Comparison of ENCODE assay signal across 10 cellular contexts in genomic region chr6:11459002-11459658, GRCh38.
A peak's percentile ranks its signal among the peaks of the same experiment; 100 is the strongest.
DNase-seq lines count a peak whose midpoint lies in the region; ATAC-seq, FAIRE-seq and TF ChIP-seq lines count a peak whose summit lies in the region.
"Had no signal": no experiment of that assay in that cellular context is flagged by ENCODE, and none has a peak within 500 bp of the region (broad histone marks: within the 10 kb centered on the region; RNA-seq: fewer than 3 reads in every experiment).

No MANE protein-coding gene starts in this region.

- peak; percentile 62 for ATAC-seq in HG02938 (IDR thresholded peaks at IDR 0.05; ENCODE audit: unreplicated experiment)
- ATAC-seq in left lung: no peak
- ATAC-seq in SK-N-SH treated with all-trans-retinoic acid at 6 μM for 48 hours: no peak
- ATAC-seq in left cardiac atrium: no peak
- no peak for ATAC-seq in HG03025 (IDR thresholded peaks at IDR 0.05; ENCODE audit: low FRiP score, unreplicated experiment)

- peak overlapping the region; percentile 50 for H3K9ac ChIP-seq in SU-DHL-6 (ENCODE audit: low read length)

- H3F3A ChIP-seq in SU-DHL-6 (ENCODE audit: insufficient read depth): peaks cover 42% of the 10 kb centered on the region

- H3K9me3 ChIP-seq in SU-DHL-6 (ENCODE audit: insufficient read depth, low read length): no peaks in the 10 kb centered on the region
- H3K9me3 ChIP-seq in left lung: peaks cover 0 to 4% of the 10 kb centered on the region in 2 donors

- H3K27ac ChIP-seq in SU-DHL-6 (ENCODE audit: low read depth, low read length) (peak overlapping the region; percentile 94), left lung (peak overlapping the region in 1 of 2 donors; percentile 49)

- H3K79me2 ChIP-seq in SU-DHL-6 (ENCODE audit: insufficient read depth, low read length): no peaks in the 10 kb centered on the region

- peak; percentile 82 for FAIRE-seq in GM12891 (lab: Jason Lieb, UNC)
- FAIRE-seq in GM19239 (lab: Jason Lieb, UNC): peak; percentile 95
- FAIRE-seq: G401.6, urothelium cell line had no signal

- intact Hi-C loops in left lung (cut with DNase I) (no loop called here), left cardiac atrium (cut with DNase I) (no loop called here)

- no peak for TF ChIP-seq CTCF in SU-DHL-6 (IDR thresholded peaks at IDR 0.05; ENCODE audit: insufficient read depth, low read length, poor library complexity, severe bottlenecking)
- no peak for TF ChIP-seq CTCF in left lung (IDR thresholded peaks at IDR 0.05)

- peak overlapping the region; percentile 1 for H3K4me3 ChIP-seq in SU-DHL-6 (ENCODE audit: insufficient read depth, low read length, poor library complexity, severe bottlenecking)
- H3K4me3 ChIP-seq in left lung: no peak overlapping the region

- H2AFZ ChIP-seq in SU-DHL-6 (ENCODE audit: low read depth, low read length, severe bottlenecking): no peak overlapping the region

- 0 out of 2 replicates have a peak, but pooled peaks have one; percentile 39 for TF ChIP-seq POLR2A in GM12891 (IDR thresholded peaks at IDR 0.05; ENCODE audit: low read depth, low read length)

- DNase-seq in GM12891 (ENCODE audit: insufficient read length, low spot score) (no peak), GM19239 (ENCODE audit: insufficient read length, low spot score) (no peak), left lung (no peak), left cardiac atrium (no peak)

- H3K4me2 ChIP-seq in SU-DHL-6 (ENCODE audit: low read depth, low read length, poor library complexity, severe bottlenecking): peak overlapping the region; percentile 85

- H3K36me3 ChIP-seq in SU-DHL-6 (ENCODE audit: low read length) (no peaks in the 10 kb centered on the region), left lung (no peaks in the 10 kb centered on the region)

- H3K27me3 ChIP-seq in SU-DHL-6 (ENCODE audit: low read length) (no peaks in the 10 kb centered on the region), left lung (no peaks in the 10 kb centered on the region)

- no peaks in the 10 kb centered on the region for H4K20me1 ChIP-seq in SU-DHL-6 (ENCODE audit: low read depth, low read length)

- H3K9me2 ChIP-seq in SU-DHL-6 (replicated peaks; ENCODE audit: insufficient read depth, low read length): no peaks in the 10 kb centered on the region

- H3K4me1 ChIP-seq in left lung: peaks cover 0 to 39% of the 10 kb centered on the region in 2 donors

TF ChIP-seq in GM12891, 5 proteins besides CTCF, POLR2A, EP300 and RAD21:
- TF ChIP-seq PAX5 (IDR thresholded peaks at IDR 0.05; ENCODE audit: insufficient read depth, low read length, severe bottlenecking): peak; percentile 78
- TF ChIP-seq POU2F2 (IDR thresholded peaks at IDR 0.05; ENCODE audit: low read depth, low read length): peak; percentile 54; the same call in 1 of the 2 replicates
- TF ChIP-seq POLR2AphosphoS5 (IDR thresholded peaks at IDR 0.05; ENCODE audit: low read depth, low read length): 0 out of 2 replicates have a peak, but pooled peaks have one; percentile 22
- TF ChIP-seq TAF1 (IDR thresholded peaks at IDR 0.05; ENCODE audit: low read depth, low read length): no peak
- TF ChIP-seq SPI1 (IDR thresholded peaks at IDR 0.05; ENCODE audit: low read depth, low read length): peak; percentile 86

TF ChIP-seq in SK-N-SH treated with all-trans-retinoic acid at 6 μM for 48 hours, 23 proteins besides CTCF, POLR2A, EP300 and RAD21:
- TF ChIP-seq ZC3H10 (CRISPR knock-in tag; IDR thresholded peaks at IDR 0.05): no peak
- TF ChIP-seq GLIS3 (CRISPR knock-in tag; IDR thresholded peaks at IDR 0.05): no peak
- no peak for TF ChIP-seq ZFP3 (CRISPR knock-in tag; IDR thresholded peaks at IDR 0.05)
- TF ChIP-seq ISL1 (CRISPR knock-in tag; IDR thresholded peaks at IDR 0.05): no peak
- TF ChIP-seq CSDC2 (CRISPR knock-in tag; IDR thresholded peaks at IDR 0.05): no peak
- no peak for TF ChIP-seq POU6F1 (CRISPR knock-in tag; IDR thresholded peaks at IDR 0.05; ENCODE audit: borderline replicate concordance, low read depth)
- no peak for TF ChIP-seq ARNTL (CRISPR knock-in tag; IDR thresholded peaks at IDR 0.05; ENCODE audit: borderline replicate concordance, low read depth)
- no peak for TF ChIP-seq ZNF70 (CRISPR knock-in tag; IDR thresholded peaks at IDR 0.05)
- no peak for TF ChIP-seq TSHZ2 (CRISPR knock-in tag; IDR thresholded peaks at IDR 0.05)
- no peak for TF ChIP-seq ZNF565 (CRISPR knock-in tag; conservative IDR thresholded peaks at IDR 0.05; ENCODE audit: low read depth)
- TF ChIP-seq RARB (CRISPR knock-in tag; IDR thresholded peaks at IDR 0.05): no peak
- no peak for TF ChIP-seq ZFP30 (CRISPR knock-in tag; IDR thresholded peaks at IDR 0.05)
TF ChIP-seq in SK-N-SH treated with all-trans-retinoic acid at 6 μM for 48 hours: peak in this region for 0.
